23 cellular contexts compared by ENCODE assay signal in genomic region chr13:109593230-109593629, GRCh38.
A peak's percentile ranks its signal among the peaks of the same experiment; 100 is the strongest.
DNase-seq lines count a peak whose midpoint lies in the region; ATAC-seq, FAIRE-seq and TF ChIP-seq lines count a peak whose summit lies in the region.
"Had no signal": no experiment of that assay in that cellular context is flagged by ENCODE, and none has a peak within 500 bp of the region (broad histone marks: within the 10 kb centered on the region; RNA-seq: fewer than 3 reads in every experiment).

No MANE protein-coding gene starts in this region.

- peak; percentile 74 for ATAC-seq in HepG2
- ATAC-seq: Panc1 had no signal

- no peaks in the 10 kb centered on the region for H3K36me3 ChIP-seq in colonic mucosa
- H3K36me3 ChIP-seq in HepG2 (replicated peaks in 1 of 2; ENCODE audit: control insufficient read depth in 1 of 2, insufficient read depth in 2 of 2, low read length in 2 of 2), result no peaks in the 10 kb centered on the region
- H3K36me3 ChIP-seq in small intestine (ENCODE audit: control insufficient read depth in 2 of 2, insufficient read depth in 2 of 2, low read length in 2 of 2), result no peaks in the 10 kb centered on the region
- H3K36me3 ChIP-seq in OCI-LY7 (ENCODE audit: insufficient read depth, low read length), result no peaks in the 10 kb centered on the region
- H3K36me3 ChIP-seq: SJCRH30 had no signal

- H3K27me3 ChIP-seq in colonic mucosa (no peaks in the 10 kb centered on the region), HepG2 (ENCODE audit: control insufficient read depth in 1 of 2, insufficient read depth in 2 of 2, low read length in 2 of 2) (no peaks in the 10 kb centered on the region), small intestine (ENCODE audit: control insufficient read depth in 2 of 2, insufficient read depth in 2 of 2, low read length in 2 of 2) (no peaks in the 10 kb centered on the region)
- H3K27me3 ChIP-seq: SJCRH30 had no signal

- no peak for TF ChIP-seq POLR2A in HepG2 (IDR thresholded peaks at IDR 0.05; ENCODE audit: insufficient read depth in 1 of 2, low read depth in 2 of 2, low read length in 2 of 2)

- WGBS in HepG2 (ENCODE audit: low lambda C conversion rate), result 3% methylated on average over 3 of the region's 3 CpGs
- 14 to 46% (median 32%) methylated on average over 3 of the region's 3 CpGs for WGBS in small intestine, 3 donors

- H3K79me2 ChIP-seq in HepG2 (ENCODE audit: insufficient read depth, low read length), result no peaks in the 10 kb centered on the region
- H3K79me2 ChIP-seq in OCI-LY7 (ENCODE audit: insufficient read depth, low read depth, low read length), result no peaks in the 10 kb centered on the region

- CTCF ChIA-PET in HepG2 (lab: Yijun Ruan, JAX; ENCODE audit: low intra/inter-chr PET ratio, low total read pairs), result no interaction called here
- CTCF ChIA-PET in OCI-LY7 (lab: Charles Lee; ENCODE audit: unreplicated experiment), result no interaction called here

- peak overlapping the region; percentile 70 for H3K27ac ChIP-seq in colonic mucosa
- H3K27ac ChIP-seq in HepG2 (ENCODE audit: extremely low read length, insufficient read depth, low read length), result peak overlapping the region; percentile 71
- no peak overlapping the region for H3K27ac ChIP-seq in small intestine (ENCODE audit: low read depth in 1 of 2, low read length in 1 of 2)
- no peak overlapping the region for H3K27ac ChIP-seq in OCI-LY7 (ENCODE audit: low read depth, low read length, poor library complexity, severe bottlenecking)
- H3K27ac ChIP-seq: GM23248, HL-60, KMS-11, SJCRH30 had no signal

- H3K9me2 ChIP-seq in OCI-LY7 (ENCODE audit: insufficient read depth, low read length), result no peaks in the 10 kb centered on the region

- FAIRE-seq in HepG2 (lab: Jason Lieb, UNC), result no peak
- FAIRE-seq in small intestine (lab: Jason Lieb, UNC), result no peak
- FAIRE-seq: D721Med had no signal

- H4K20me1 ChIP-seq in HepG2 (ENCODE audit: insufficient read depth, low read length) (no peaks in the 10 kb centered on the region), OCI-LY7 (ENCODE audit: insufficient read depth, low read length) (no peaks in the 10 kb centered on the region)

- H2AFZ ChIP-seq in HepG2 (ENCODE audit: low read length), result no peak overlapping the region
- H2AFZ ChIP-seq in OCI-LY7 (ENCODE audit: low read length), result no peak overlapping the region
- H2AFZ ChIP-seq: GM23248 had no signal

- H3K4me3 ChIP-seq in colonic mucosa (no peak overlapping the region), HepG2 (replicated peaks in 1 of 3; ENCODE audit: insufficient read depth in 1 of 3, low read depth in 2 of 3, low read length in 3 of 3) (peak overlapping the region in 1 of 3 experiments; percentile 6; a peak in 1 of 6 replicates), small intestine (ENCODE audit: low read depth in 1 of 2, low read length in 2 of 2) (no peak overlapping the region), OCI-LY7 (ENCODE audit: low read depth, low read length, poor library complexity, severe bottlenecking) (no peak overlapping the region)
- H3K4me3 ChIP-seq: GM23248, SJCRH30 had no signal

- H3K4me1 ChIP-seq in colonic mucosa (no peaks in the 10 kb centered on the region), HepG2 (ENCODE audit: insufficient read depth, low read length) (peaks cover 49% of the 10 kb centered on the region), small intestine (ENCODE audit: control insufficient read depth in 2 of 2, insufficient read depth in 1 of 2, low read depth in 1 of 2, low read length in 1 of 2) (peaks cover 3 to 5% of the 10 kb centered on the region in 2 donors), OCI-LY7 (ENCODE audit: insufficient read depth, low read length, poor library complexity, severe bottlenecking) (no peaks in the 10 kb centered on the region)
- H3K4me1 ChIP-seq: SJCRH30 had no signal

- DNase-seq in DMS53 treated with DMSO at 0.1 percent for 48 hours (lab: John Stamatoyannopoulos, UW; ENCODE audit: unreplicated experiment) (peak; percentile 8), colonic mucosa (no peak), HepG2 (ENCODE audit: low spot score) (no peak), small intestine (peak; percentile 85), cerebellar cortex (ENCODE audit: low spot score) (no peak), OCI-LY7 (ENCODE audit: low spot score) (no peak)
- no peak for DNase-seq in stimulated activated CD4-positive, alpha-beta T cell treated with anti-CD3 and anti-CD28 coated beads, Interleukin-4, amount 100 ng/mL, for 4 hours
- DNase-seq: DMS79, GM23248, H9, HFFc6, IMR-90, NCI-H1105, NCI-H146, NCI-H2029, NCI-H226, NCI-H510A treated with DMSO at 0.1 percent for 48 hours, NCI-H748 treated with DMSO at 0.1 percent for 48 hours, SJCRH30 had no signal

- TF ChIP-seq EP300 in HepG2 (IDR thresholded peaks at IDR 0.05; ENCODE audit: low read depth in 2 of 2, low read length in 2 of 2), result no peak
- TF ChIP-seq EP300 in HepG2 (CRISPR knock-in tag; IDR thresholded peaks at IDR 0.05; ENCODE audit: borderline replicate concordance), result no peak

- TF ChIP-seq RAD21 in HepG2 (CRISPR knock-in tag; IDR thresholded peaks at IDR 0.05), result no peak

- TF ChIP-seq CTCF in colonic mucosa (IDR thresholded peaks at IDR 0.05), result no peak
- TF ChIP-seq CTCF in HepG2 (CRISPR knock-in tag; IDR thresholded peaks at IDR 0.05), result no peak
- TF ChIP-seq CTCF in OCI-LY7 (conservative IDR thresholded peaks at IDR 0.05; ENCODE audit: low read length), result no peak

- POLR2A ChIA-PET in HepG2 (lab: Yijun Ruan, JAX) (no interaction called here), OCI-LY7 (lab: Charles Lee) (interaction anchor here (0.6 kb wide), 1 partner anchor 99 kb away, joined by 3 read pairs; no protein-coding TSS in a partner anchor)

- H3K4me2 ChIP-seq in HepG2 (ENCODE audit: low read depth, low read length) (peak overlapping the region; percentile 59), OCI-LY7 (ENCODE audit: low read length) (no peak overlapping the region)
- H3K4me2 ChIP-seq: KMS-11 had no signal

- in situ Hi-C loops in HepG2 (cut with HindIII; ENCODE audit: extremely low pct_ligation_motif_present, low pct_unique_long_range_greater_than_20kb), result no loop called here

- no TSS peak for BruUV-seq in HepG2 (replicated peaks; lab: Mats Ljungman, UMichigan)
- BruUV-seq in OCI-LY7 (replicated peaks; lab: Mats Ljungman, UMichigan), result no TSS peak

- intact Hi-C loops in colonic mucosa (cut with DNase I) (no loop called here), HepG2 (cut with micrococcal nuclease; ENCODE audit: unreplicated experiment) (no loop called here), OCI-LY7 (cut with micrococcal nuclease; ENCODE audit: unreplicated experiment) (no loop called here)

- H3K9me3 ChIP-seq in colonic mucosa (no peaks in the 10 kb centered on the region), HepG2 (ENCODE audit: low read length) (peaks cover 24% of the 10 kb centered on the region; the same call in 1 of the 2 replicates), small intestine (ENCODE audit: control insufficient read depth, low read depth) (no peaks in the 10 kb centered on the region), OCI-LY7 (ENCODE audit: low read length) (no peaks in the 10 kb centered on the region)
- H3K9me3 ChIP-seq: SJCRH30 had no signal

- peak overlapping the region in 1 of 2 donors; percentile 13 for H3K9ac ChIP-seq in colonic mucosa (ENCODE audit: low read depth in 2 of 2, low read length in 2 of 2)
- no peak overlapping the region for H3K9ac ChIP-seq in HepG2 (ENCODE audit: insufficient read depth, low read depth, low read length)
- H3K9ac ChIP-seq: GM23248, KMS-11 had no signal

TF ChIP-seq in HepG2, 621 proteins besides CTCF, POLR2A, EP300 and RAD21:
- TF ChIP-seq GFI1 (CRISPR knock-in tag; IDR thresholded peaks at IDR 0.05; ENCODE audit: borderline replicate concordance) (peak; percentile 59; the same call in 1 of the 2 replicates), ASH2L (IDR thresholded peaks at IDR 0.05; ENCODE audit: insufficient read length, low read depth, low read length) (peak; percentile 36), ZNF24 (IDR thresholded peaks at IDR 0.05) (peak; percentile 56; the same call in 1 of the 2 replicates), MBNL3 (CRISPR knock-in tag; conservative IDR thresholded peaks at IDR 0.05) (no peak)
TF ChIP-seq in HepG2: peak in this region for 3.

Comparison
In these comparisons a context has a peak if more than half of its experiments do, and no peak if none do; other contexts are left out.
1. DNase-seq: peak in DMS53 treated with DMSO at 0.1 percent for 48 hours (single experiment) and small intestine (single experiment); none in colonic mucosa (single experiment), HepG2 (single experiment), stimulated activated CD4-positive, alpha-beta T cell treated with anti-CD3 and anti-CD28 coated beads, Interleukin-4, amount 100 ng/mL, for 4 hours (0 of 2), cerebellar cortex (single experiment) and OCI-LY7 (single experiment).
2. H3K27ac ChIP-seq: peak in colonic mucosa (single experiment) and HepG2 (single experiment); none in small intestine (0 of 2) and OCI-LY7 (single experiment).